Comparison of ENCODE assay signal across 9 cellular contexts in genomic region chr2:168912466-168913170, GRCh38. TPM values are rescaled to one million over a fixed set of nuclear protein-coding genes. Genes with fewer than 3 reads are reported as not detected.
DNase-seq lines count a peak whose midpoint lies in the region; ATAC-seq and TF ChIP-seq lines count a peak whose summit lies in the region.
"Had no signal": no experiment of that assay in that cellular context is flagged by ENCODE, and none has a peak within 500 bp of the region (broad histone marks: within the 10 kb centered on the region; RNA-seq: fewer than 3 reads in every experiment).

No MANE protein-coding gene starts in this region.

- peak overlapping the region; percentile 38 for H3K9ac ChIP-seq in endocrine pancreas (ENCODE audit: control insufficient read depth, insufficient read depth, low read length)

- H3K9me3 Mint-ChIP-seq in naive thymus-derived CD4-positive, alpha-beta T cell, result peaks cover 0 to 15% (median 0%) of the 10 kb centered on the region in 11 donors

- peak overlapping the region; percentile 54 for H3K4me3 ChIP-seq in endocrine pancreas (ENCODE audit: control insufficient read depth, insufficient read depth, low read length)
- no peak overlapping the region for H3K4me3 ChIP-seq in naive thymus-derived CD4-positive, alpha-beta T cell (ENCODE audit: low read length)

- TF ChIP-seq CTCF in GM10266 (IDR thresholded peaks at IDR 0.05; ENCODE audit: control insufficient read depth, insufficient read depth, low read depth, missing control alignments), result no peak

- H3K27ac ChIP-seq in naive thymus-derived CD4-positive, alpha-beta T cell (ENCODE audit: low read depth, low read length), result no peak overlapping the region

- peaks cover 29 to 48% (median 35%) of the 10 kb centered on the region in 5 donors for H3K27me3 Mint-ChIP-seq in naive thymus-derived CD4-positive, alpha-beta T cell

- no peak overlapping the region for H3K27ac Mint-ChIP-seq in naive thymus-derived CD4-positive, alpha-beta T cell
- H3K27ac Mint-ChIP-seq: activated naive CD4-positive, alpha-beta T cell treated with anti-CD3 and anti-CD28 coated beads, Interleukin-2, amount 50 U/mL, for 72 hours had no signal

- intact Hi-C loops in naive thymus-derived CD4-positive, alpha-beta T cell (cut with micrococcal nuclease), result loop anchor here in 1 of 2 donors (10.0 kb wide), 1 partner anchor 208 kb away; no protein-coding TSS in a partner anchor

- peak; percentile 50 for ATAC-seq in naive thymus-derived CD4-positive, alpha-beta T cell
- no peak for ATAC-seq in HG02763 (IDR thresholded peaks at IDR 0.05; ENCODE audit: unreplicated experiment)
- ATAC-seq: activated naive CD4-positive, alpha-beta T cell treated with anti-CD3 and anti-CD28 coated beads, Interleukin-2, amount 50 U/mL, for 72 hours had no signal

- H3K27me3 ChIP-seq in endocrine pancreas (ENCODE audit: control insufficient read depth, insufficient read depth, low read length), result no peaks in the 10 kb centered on the region
- H3K27me3 ChIP-seq in naive thymus-derived CD4-positive, alpha-beta T cell (ENCODE audit: control insufficient read depth in 2 of 2, insufficient read depth in 2 of 2, low read length in 2 of 2), result peaks cover 0 to 4% of the 10 kb centered on the region in 2 donors

- CTCF ChIA-PET in naive thymus-derived CD4-positive, alpha-beta T cell (lab: Charles Lee), result interaction anchor here (0.6 kb wide), 1 partner anchor 577 kb away, joined by 3 read pairs; no protein-coding TSS in a partner anchor

- no peaks in the 10 kb centered on the region for H3K36me3 ChIP-seq in endocrine pancreas (ENCODE audit: control insufficient read depth, insufficient read depth, low read length)
- H3K36me3 ChIP-seq in naive thymus-derived CD4-positive, alpha-beta T cell (ENCODE audit: control insufficient read depth in 2 of 3, insufficient read depth in 3 of 3, low read length in 3 of 3), result no peaks in the 10 kb centered on the region

- H3K4me3 Mint-ChIP-seq in naive thymus-derived CD4-positive, alpha-beta T cell, result peak overlapping the region in 9 of 10 donors; percentile 18 to 73 (median 32)

- peaks cover 4% of the 10 kb centered on the region for H3K9me3 ChIP-seq in endocrine pancreas (ENCODE audit: control insufficient read depth, low read length)
- peaks cover 0 to 4% (median 0%) of the 10 kb centered on the region in 3 experiments for H3K9me3 ChIP-seq in naive thymus-derived CD4-positive, alpha-beta T cell (ENCODE audit: control insufficient read depth in 2 of 3, low read length in 3 of 3)

- peaks cover 9% of the 10 kb centered on the region for H3K4me1 ChIP-seq in endocrine pancreas (ENCODE audit: control insufficient read depth, insufficient read depth, low read length)
- H3K4me1 ChIP-seq in naive thymus-derived CD4-positive, alpha-beta T cell (ENCODE audit: control insufficient read depth in 2 of 2, insufficient read depth in 2 of 2, low read length in 2 of 2), result no peaks in the 10 kb centered on the region

- peak; percentile 79 for DNase-seq in DMS53 (lab: John Stamatoyannopoulos, UW)
- peak; percentile 82 for DNase-seq in NCI-H748 (lab: John Stamatoyannopoulos, UW; ENCODE audit: unreplicated experiment)
- no peak for DNase-seq in naive thymus-derived CD4-positive, alpha-beta T cell
- DNase-seq in GM10266 (ENCODE audit: extremely low spot score), result no peak
- no peak for DNase-seq in activated gamma-delta T cell (lab: John Stamatoyannopoulos, UW)
- no peak for DNase-seq in activated CD8-positive, alpha-beta memory T cell treated with anti-CD3 and anti-CD28 coated beads, Interleukin-2, amount 50 U/mL, for 4 hours

- peaks cover 0 to 11% (median 0%) of the 10 kb centered on the region in 5 donors for H3K36me3 Mint-ChIP-seq in naive thymus-derived CD4-positive, alpha-beta T cell

- POLR2A ChIA-PET in naive thymus-derived CD4-positive, alpha-beta T cell (lab: Charles Lee), result no interaction called here

- peaks cover 0 to 15% (median 7%) of the 10 kb centered on the region in 7 donors for H3K4me1 Mint-ChIP-seq in naive thymus-derived CD4-positive, alpha-beta T cell

RNA-seq across cellular contexts. Expression of gene G6PC2, which starts 11.5 kb away (rescaled TPM):
- not detected for total RNA-seq in naive thymus-derived CD4-positive, alpha-beta T cell
- not detected for polyA plus RNA-seq in naive thymus-derived CD4-positive, alpha-beta T cell
- total RNA-seq: activated naive CD4-positive, alpha-beta T cell treated with anti-CD3 and anti-CD28 coated beads, Interleukin-2, amount 50 U/mL, for 72 hours had no signal

RNA-seq across cellular contexts. Expression of gene SPC25, which starts 22.4 kb away (rescaled TPM):
- 10 to 100 TPM in 1 of 5 experiments, under 1 TPM in 3, not detected in 1; 0.24 to 24.7 (median 0.28) TPM for total RNA-seq in naive thymus-derived CD4-positive, alpha-beta T cell
- not detected for polyA plus RNA-seq in naive thymus-derived CD4-positive, alpha-beta T cell

Comparison
In these comparisons a context has a peak if more than half of its experiments do, and no peak if none do; other contexts are left out.
1. DNase-seq: peak in DMS53 (single experiment) and NCI-H748 (single experiment); none in naive thymus-derived CD4-positive, alpha-beta T cell (0 of 9), GM10266 (single experiment), activated gamma-delta T cell (single experiment) and activated CD8-positive, alpha-beta memory T cell treated with anti-CD3 and anti-CD28 coated beads, Interleukin-2, amount 50 U/mL, for 4 hours (single experiment).